Comparison of ENCODE assay signal across 28 cellular contexts in genomic region chr11:79942071-79942470, GRCh38.
"Had no signal": no experiment of that assay in that cellular context is flagged by ENCODE, and none has a peak within 500 bp of the region (broad histone marks: within the 10 kb centered on the region; RNA-seq: fewer than 3 reads in every experiment).

No MANE protein-coding gene starts in this region.

- H3K4me3 Mint-ChIP-seq: activated CD4-positive, alpha-beta memory T cell treated with anti-CD3 and anti-CD28 coated beads for 36 hours; activated CD4-positive, alpha-beta T cell treated with anti-CD3 and anti-CD28 coated beads for 36 hours; activated naive CD8-positive, alpha-beta T cell treated with anti-CD3 and anti-CD28 coated beads, Interleukin-2, amount 10 ng/mL, durations not matched to agents 7 days and 5 days; dendritic cell treated with granulocyte-macrophage colony-stimulating factor and Interleukin-4, amounts not matched to agents 40 ng/mL and 50 ng/mL, for 4 days; immature natural killer cell; natural killer cell; stimulated activated memory B cell treated with anti-CD40 and anti-IgM and Interleukin-4, amounts not matched to agents 10 μg/mL and 1 μg/mL and 100 μg/mL, for 72 hours; type B pancreatic cell; WTC11 had no signal

- H3K27me3 Mint-ChIP-seq: activated CD4-positive, alpha-beta memory T cell treated with anti-CD3 and anti-CD28 coated beads for 36 hours; activated CD4-positive, alpha-beta T cell treated with anti-CD3 and anti-CD28 coated beads for 36 hours; activated naive CD8-positive, alpha-beta T cell treated with anti-CD3 and anti-CD28 coated beads, Interleukin-2, amount 10 ng/mL, durations not matched to agents 7 days and 5 days; dendritic cell treated with granulocyte-macrophage colony-stimulating factor and Interleukin-4, amounts not matched to agents 40 ng/mL and 50 ng/mL, for 4 days; progenitor cell of endocrine pancreas; stimulated activated memory B cell treated with anti-CD40 and anti-IgM and Interleukin-4, amounts not matched to agents 10 μg/mL and 1 μg/mL and 100 μg/mL, for 72 hours; type B pancreatic cell had no signal

- ATAC-seq: activated CD4-positive, alpha-beta T cell treated with anti-CD3 and anti-CD28 coated beads for 36 hours; body of pancreas; natural killer cell; stimulated activated memory B cell treated with anti-CD40 and anti-IgM and Interleukin-4, amounts not matched to agents 10 μg/mL and 1 μg/mL and 100 μg/mL, for 72 hours; WTC11 had no signal

- FAIRE-seq: endometrium had no signal

- H3K9me3 ChIP-seq: body of pancreas, left ventricle myocardium inferior, sigmoid colon, testis, vagina had no signal

- H3K4me1 Mint-ChIP-seq: activated CD4-positive, alpha-beta T cell treated with anti-CD3 and anti-CD28 coated beads for 36 hours; activated naive CD8-positive, alpha-beta T cell treated with anti-CD3 and anti-CD28 coated beads, Interleukin-2, amount 10 ng/mL, durations not matched to agents 7 days and 5 days; immature natural killer cell; natural killer cell; stimulated activated memory B cell treated with anti-CD40 and anti-IgM and Interleukin-4, amounts not matched to agents 10 μg/mL and 1 μg/mL and 100 μg/mL, for 72 hours had no signal

- H3K36me3 Mint-ChIP-seq: activated CD4-positive, alpha-beta memory T cell treated with anti-CD3 and anti-CD28 coated beads for 36 hours; activated naive CD8-positive, alpha-beta T cell treated with anti-CD3 and anti-CD28 coated beads, Interleukin-2, amount 10 ng/mL, durations not matched to agents 7 days and 5 days; immature natural killer cell; stimulated activated memory B cell treated with anti-CD40 and anti-IgM and Interleukin-4, amounts not matched to agents 10 μg/mL and 1 μg/mL and 100 μg/mL, for 72 hours; type B pancreatic cell; WTC11 had no signal

- DNase-seq: activated CD4-positive, alpha-beta memory T cell treated with anti-CD3 and anti-CD28 coated beads for 36 hours; activated CD4-positive, alpha-beta T cell treated with anti-CD3 and anti-CD28 coated beads for 36 hours; activated naive CD4-positive, alpha-beta T cell treated with Interleukin-2 at 50 U/mL for 16 hours; activated naive CD8-positive, alpha-beta T cell treated with anti-CD3 and anti-CD28 coated beads, Interleukin-2, amount 10 ng/mL, durations not matched to agents 7 days and 5 days; activated T-cell treated with anti-CD3 and anti-CD28 coated beads, Interleukin-2, amount 50 U/mL, for 48 hours; anterior cingulate cortex; body of pancreas; caudate nucleus; effector CD4-positive, alpha-beta T cell; erythroblast; foreskin melanocyte; glutamatergic neuron; immature natural killer cell; left ventricle myocardium inferior; midbrain; natural killer cell; retina; sigmoid colon; stimulated activated CD4-positive, alpha-beta T cell treated with anti-CD3 and anti-CD28 coated beads, Interleukin-15, amount 100 ng/mL, for 24 hours; T-helper 9 cell; testis had no signal

- H3K27ac Mint-ChIP-seq: activated CD4-positive, alpha-beta memory T cell treated with anti-CD3 and anti-CD28 coated beads for 36 hours; activated CD4-positive, alpha-beta T cell treated with anti-CD3 and anti-CD28 coated beads for 36 hours; activated naive CD8-positive, alpha-beta T cell treated with anti-CD3 and anti-CD28 coated beads, Interleukin-2, amount 10 ng/mL, durations not matched to agents 7 days and 5 days; dendritic cell treated with granulocyte-macrophage colony-stimulating factor and Interleukin-4, amounts not matched to agents 40 ng/mL and 50 ng/mL, for 4 days; immature natural killer cell; natural killer cell; progenitor cell of endocrine pancreas; stimulated activated memory B cell treated with anti-CD40 and anti-IgM and Interleukin-4, amounts not matched to agents 10 μg/mL and 1 μg/mL and 100 μg/mL, for 72 hours; WTC11 had no signal
